In genomic region chr13:39036212-39036611, GRCh38 we compare ENCODE assay signal across 8 cellular contexts. TPM values are rescaled to one million over a fixed set of nuclear protein-coding genes. Genes with fewer than 3 reads are reported as not detected.
A peak's percentile ranks its signal among the peaks of the same experiment; 100 is the strongest.
DNase-seq lines count a peak whose midpoint lies in the region; ATAC-seq and TF ChIP-seq lines count a peak whose summit lies in the region.

No MANE protein-coding gene starts in this region.

- peak overlapping the region; percentile 82 for H3K27ac Mint-ChIP-seq in endothelial cell (ENCODE audit: unreplicated experiment)

- no peak for ATAC-seq in left ventricle myocardium superior
- no peak for ATAC-seq in HG02870 (IDR thresholded peaks at IDR 0.05; ENCODE audit: unreplicated experiment)
- ATAC-seq in GM19455 (IDR thresholded peaks at IDR 0.05; ENCODE audit: unreplicated experiment) = no peak

- H3K36me3 ChIP-seq in cardiac muscle cell = no peaks in the 10 kb centered on the region
- H3K36me3 ChIP-seq in neutrophil = no peaks in the 10 kb centered on the region

- H3K27me3 ChIP-seq in cardiac muscle cell (no peaks in the 10 kb centered on the region), neutrophil (no peaks in the 10 kb centered on the region)

- peak overlapping the region; percentile 97 for H3K4me3 Mint-ChIP-seq in endothelial cell (ENCODE audit: unreplicated experiment)

- H3K27ac ChIP-seq in cardiac muscle cell (no peak overlapping the region), neutrophil (peak overlapping the region; percentile 15)

- intact Hi-C loops in left ventricle myocardium superior (cut with micrococcal nuclease) = no loop called here

- DNase-seq in cardiac muscle cell (ENCODE audit: low read depth in 1 of 2, low spot score in 1 of 2) (peak; percentile 24 to 49), left ventricle myocardium superior (no peak), RPMI8226 (peak; percentile 39), endothelial cell (ENCODE audit: low spot score) (no peak), pons (ENCODE audit: low spot score) (no peak)

- no peaks in the 10 kb centered on the region for H3K9me3 Mint-ChIP-seq in endothelial cell (ENCODE audit: unreplicated experiment)

- H3K4me3 ChIP-seq in cardiac muscle cell (peak overlapping the region; percentile 69), neutrophil (ENCODE audit: low read depth in 1 of 2, low read length in 1 of 2) (peak overlapping the region; percentile 80 to 92)

- H3K9me3 ChIP-seq in cardiac muscle cell (ENCODE audit: low read depth) (no peaks in the 10 kb centered on the region), neutrophil (no peaks in the 10 kb centered on the region)

- no peak for TF ChIP-seq CTCF in cardiac muscle cell (IDR thresholded peaks at IDR 0.05; ENCODE audit: low read depth, low read length)
- TF ChIP-seq CTCF in endothelial cell (IDR thresholded peaks at IDR 0.05; ENCODE audit: unreplicated experiment) = no peak
- TF ChIP-seq CTCF in neutrophil (IDR thresholded peaks at IDR 0.05) = no peak

- H3K4me1 ChIP-seq in cardiac muscle cell (ENCODE audit: low read depth) = peaks cover 25% of the 10 kb centered on the region
- H3K4me1 ChIP-seq in neutrophil (ENCODE audit: control insufficient read depth in 1 of 2, insufficient read depth in 1 of 2, low read depth in 1 of 2, low read length in 1 of 2) = peaks cover 59 to 64% of the 10 kb centered on the region in 2 experiments

- H3K36me3 Mint-ChIP-seq in endothelial cell (ENCODE audit: low read depth, unreplicated experiment) = no peaks in the 10 kb centered on the region

- peaks cover 33% of the 10 kb centered on the region for H3K4me1 Mint-ChIP-seq in endothelial cell (ENCODE audit: unreplicated experiment)

- H3K27me3 Mint-ChIP-seq in endothelial cell (ENCODE audit: unreplicated experiment) = peaks cover 2% of the 10 kb centered on the region

RNA-seq across cellular contexts. Expression of gene PROSER1, which starts 1.7 kb away (rescaled TPM):
- total RNA-seq in cardiac muscle cell (10.7 and 14.0 TPM in 2 replicates), left ventricle myocardium superior (13.4 TPM), endothelial cell (ENCODE audit: unreplicated experiment) (61.3 TPM)
- polyA plus RNA-seq in cardiac muscle cell = 13.1 and 18.3 TPM in 2 replicates

RNA-seq across cellular contexts. Expression of gene NHLRC3, which starts 2.0 kb away (rescaled TPM):
- 10.9 and 16.6 TPM in 2 replicates for total RNA-seq in cardiac muscle cell
- 13.1 and 15.0 TPM in 2 replicates for polyA plus RNA-seq in cardiac muscle cell
- total RNA-seq in left ventricle myocardium superior = 10.6 TPM
- total RNA-seq in endothelial cell (ENCODE audit: unreplicated experiment) = 26.9 TPM

RNA-seq across cellular contexts. Expression of gene STOML3, which starts 45.6 kb away (rescaled TPM):
- total RNA-seq in cardiac muscle cell (not detected in 2 replicates), left ventricle myocardium superior (not detected), endothelial cell (ENCODE audit: unreplicated experiment) (0.18 TPM)
- not detected in 2 replicates for polyA plus RNA-seq in cardiac muscle cell

Comparison
In these comparisons a context has a peak if more than half of its experiments do, and no peak if none do; other contexts are left out.
1. DNase-seq: peak in cardiac muscle cell (2 of 2) and RPMI8226 (single experiment); none in left ventricle myocardium superior (single experiment), endothelial cell (single experiment) and pons (single experiment).